ENCODE assay signal across 18 cellular contexts in the genomic region with DNA sequence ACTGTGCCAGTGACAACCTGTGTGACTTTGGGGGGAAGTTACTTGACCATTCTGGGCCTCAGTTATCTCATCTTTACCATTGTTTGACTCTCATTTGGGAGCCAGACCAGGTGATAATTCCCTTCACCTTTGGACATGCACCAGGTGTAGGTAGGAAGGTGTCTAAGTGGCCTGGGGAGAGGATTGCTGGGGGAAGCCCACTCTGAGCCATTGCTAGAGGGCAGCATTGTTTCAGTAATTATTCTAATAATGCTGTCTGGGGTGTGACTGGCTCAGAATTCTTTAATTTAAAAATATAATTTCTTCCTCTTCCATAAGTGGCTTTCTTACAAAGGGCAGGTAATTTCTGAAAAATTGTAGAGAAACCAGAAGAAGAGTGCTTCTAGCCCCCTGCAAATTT.
DNase-seq lines count a peak whose midpoint lies in the region; ATAC-seq, FAIRE-seq and TF ChIP-seq lines count a peak whose summit lies in the region.
"Had no signal": no experiment of that assay in that cellular context is flagged by ENCODE, and none has a peak within 500 bp of the region (broad histone marks: within the 10 kb centered on the region; RNA-seq: fewer than 3 reads in every experiment).

No MANE protein-coding gene starts in this region.

- H3K79me2 ChIP-seq in mammary epithelial cell (ENCODE audit: insufficient read depth, low read length), result no peaks in the 10 kb centered on the region

- no peak overlapping the region for H3K4me3 Mint-ChIP-seq in MCF 10A (ENCODE audit: unreplicated experiment)
- H3K4me3 Mint-ChIP-seq in endodermal cell, result no peak overlapping the region
- no peak overlapping the region for H3K4me3 Mint-ChIP-seq in activated CD8-positive, alpha-beta memory T cell treated with anti-CD3 and anti-CD28 coated beads, Interleukin-2, amount 10 ng/mL, durations not matched to agents 7 days and 5 days
- H3K4me3 Mint-ChIP-seq: activated naive CD4-positive, alpha-beta T cell treated with anti-CD3 and anti-CD28 coated beads for 36 hours; mesothelial cell of epicardium; stimulated activated naive B cell treated with anti-CD40 and anti-IgM and Interleukin-4, amounts not matched to agents 10 μg/mL and 1 μg/mL and 100 μg/mL, for 72 hours had no signal

- no peak for FAIRE-seq in kidney (lab: Jason Lieb, UNC)

- peaks cover 71% of the 10 kb centered on the region for H3K27me3 Mint-ChIP-seq in MCF 10A (ENCODE audit: insufficient read depth, unreplicated experiment)
- peaks cover 30% of the 10 kb centered on the region for H3K27me3 Mint-ChIP-seq in endodermal cell (ENCODE audit: insufficient read depth)
- peaks cover 7% of the 10 kb centered on the region for H3K27me3 Mint-ChIP-seq in activated CD8-positive, alpha-beta memory T cell treated with anti-CD3 and anti-CD28 coated beads, Interleukin-2, amount 10 ng/mL, durations not matched to agents 7 days and 5 days

- POLR2A ChIA-PET in MCF 10A (lab: Yijun Ruan, JAX), result no interaction called here

- no TSS peak for BruUV-seq in MCF 10A (replicated peaks; lab: Mats Ljungman, UMichigan)
- BruUV-seq in mammary epithelial cell (replicated peaks; lab: Mats Ljungman, UMichigan), result no TSS peak

- no peak overlapping the region for H3K27ac ChIP-seq in mammary epithelial cell (ENCODE audit: insufficient read depth, low read depth, low read length)
- no peak overlapping the region for H3K27ac ChIP-seq in endodermal cell (ENCODE audit: low read depth, low read length)
- H3K27ac ChIP-seq in kidney (ENCODE audit: low read depth in 2 of 2, low read length in 2 of 2), result no peak overlapping the region
- H3K27ac ChIP-seq: Peyer's patch had no signal

- no peak overlapping the region for H2AFZ ChIP-seq in mammary epithelial cell (ENCODE audit: low read depth, low read length)

- H4K20me1 ChIP-seq in mammary epithelial cell (ENCODE audit: insufficient read depth, low read length), result no peaks in the 10 kb centered on the region

- no peak overlapping the region for H3K27ac Mint-ChIP-seq in MCF 10A (ENCODE audit: low read depth, unreplicated experiment)
- H3K27ac Mint-ChIP-seq in endodermal cell, result no peak overlapping the region
- H3K27ac Mint-ChIP-seq in activated CD8-positive, alpha-beta memory T cell treated with anti-CD3 and anti-CD28 coated beads, Interleukin-2, amount 10 ng/mL, durations not matched to agents 7 days and 5 days, result no peak overlapping the region
- H3K27ac Mint-ChIP-seq: activated naive CD4-positive, alpha-beta T cell treated with anti-CD3 and anti-CD28 coated beads for 36 hours; mesothelial cell of epicardium; stimulated activated naive B cell treated with anti-CD40 and anti-IgM and Interleukin-4, amounts not matched to agents 10 μg/mL and 1 μg/mL and 100 μg/mL, for 72 hours had no signal

- H3K36me3 Mint-ChIP-seq in MCF 10A (ENCODE audit: insufficient read depth, unreplicated experiment), result no peaks in the 10 kb centered on the region
- H3K36me3 Mint-ChIP-seq in endodermal cell (ENCODE audit: low read depth), result no peaks in the 10 kb centered on the region
- H3K36me3 Mint-ChIP-seq in activated CD8-positive, alpha-beta memory T cell treated with anti-CD3 and anti-CD28 coated beads, Interleukin-2, amount 10 ng/mL, durations not matched to agents 7 days and 5 days, result no peaks in the 10 kb centered on the region
- H3K36me3 Mint-ChIP-seq: mesothelial cell of epicardium; stimulated activated naive B cell treated with anti-CD40 and anti-IgM and Interleukin-4, amounts not matched to agents 10 μg/mL and 1 μg/mL and 100 μg/mL, for 72 hours had no signal

- H3K9me3 Mint-ChIP-seq in MCF 10A (ENCODE audit: unreplicated experiment) (no peaks in the 10 kb centered on the region), endodermal cell (no peaks in the 10 kb centered on the region)
- no peaks in the 10 kb centered on the region for H3K9me3 Mint-ChIP-seq in activated CD8-positive, alpha-beta memory T cell treated with anti-CD3 and anti-CD28 coated beads, Interleukin-2, amount 10 ng/mL, durations not matched to agents 7 days and 5 days (ENCODE audit: low read depth)
- H3K9me3 Mint-ChIP-seq: activated naive CD4-positive, alpha-beta T cell treated with anti-CD3 and anti-CD28 coated beads for 36 hours had no signal

- H3K27me3 ChIP-seq in mammary epithelial cell (ENCODE audit: insufficient read depth, low read length), result no peaks in the 10 kb centered on the region
- peaks cover 16% of the 10 kb centered on the region for H3K27me3 ChIP-seq in endodermal cell (ENCODE audit: control insufficient read depth, insufficient read depth, low read length, poor library complexity, severe bottlenecking)
- H3K27me3 ChIP-seq: Peyer's patch had no signal

- no peak overlapping the region for H3K4me3 ChIP-seq in mammary epithelial cell (replicated peaks in 1 of 3; ENCODE audit: insufficient read depth in 1 of 3, low read depth in 2 of 3, low read length in 3 of 3)
- no peak overlapping the region for H3K4me3 ChIP-seq in endodermal cell (ENCODE audit: low read length)
- no peak overlapping the region for H3K4me3 ChIP-seq in kidney (ENCODE audit: low read length in 2 of 2)
- H3K4me3 ChIP-seq: Peyer's patch had no signal

- CTCF ChIA-PET in MCF 10A (lab: Yijun Ruan, JAX), result no interaction called here
- CTCF ChIA-PET in mammary epithelial cell (lab: Charles Lee; ENCODE audit: low non-redundant PET), result no interaction called here
- CTCF ChIA-PET in activated CD8-positive, alpha-beta memory T cell treated with anti-CD3 and anti-CD28 coated beads, Interleukin-2, amount 10 ng/mL, durations not matched to agents 7 days and 5 days (lab: Charles Lee), result no interaction called here

- no peaks in the 10 kb centered on the region for H3K9me3 ChIP-seq in mammary epithelial cell (replicated peaks; ENCODE audit: insufficient read depth, low read length)
- H3K9me3 ChIP-seq in endodermal cell (ENCODE audit: control insufficient read depth, low read length), result no peaks in the 10 kb centered on the region
- H3K9me3 ChIP-seq in kidney (ENCODE audit: control insufficient read depth in 1 of 2, low read length in 2 of 2), result no peaks in the 10 kb centered on the region
- H3K9me3 ChIP-seq: Peyer's patch had no signal

- ATAC-seq in GM21528 (IDR thresholded peaks at IDR 0.05; ENCODE audit: low FRiP score, unreplicated experiment), result no peak
- ATAC-seq in activated CD8-positive, alpha-beta memory T cell treated with anti-CD3 and anti-CD28 coated beads, Interleukin-2, amount 10 ng/mL, durations not matched to agents 7 days and 5 days, result no peak
- ATAC-seq: stimulated activated naive B cell treated with anti-CD40 and anti-IgM and Interleukin-4, amounts not matched to agents 10 μg/mL and 1 μg/mL and 100 μg/mL, for 72 hours had no signal

- no peak overlapping the region for H3K9ac ChIP-seq in mammary epithelial cell (ENCODE audit: insufficient read depth, low read length)
- H3K9ac ChIP-seq in endodermal cell (ENCODE audit: extremely low read depth, low read length, poor library complexity, severe bottlenecking), result no peak overlapping the region
- H3K9ac ChIP-seq in kidney (ENCODE audit: low read length in 2 of 2), result no peak overlapping the region

- H3K4me1 Mint-ChIP-seq in MCF 10A (ENCODE audit: insufficient read depth, unreplicated experiment), result no peaks in the 10 kb centered on the region
- H3K4me1 Mint-ChIP-seq in endodermal cell, result peaks cover 4% of the 10 kb centered on the region
- no peaks in the 10 kb centered on the region for H3K4me1 Mint-ChIP-seq in activated CD8-positive, alpha-beta memory T cell treated with anti-CD3 and anti-CD28 coated beads, Interleukin-2, amount 10 ng/mL, durations not matched to agents 7 days and 5 days
- H3K4me1 Mint-ChIP-seq: mesothelial cell of epicardium; stimulated activated naive B cell treated with anti-CD40 and anti-IgM and Interleukin-4, amounts not matched to agents 10 μg/mL and 1 μg/mL and 100 μg/mL, for 72 hours had no signal

- intact Hi-C loops in MCF 10A (cut with micrococcal nuclease), result loop anchor here (1.0 kb wide), 2 partner anchors 202 to 384 kb away; no protein-coding TSS in a partner anchor
- intact Hi-C loops in mammary epithelial cell (cut with micrococcal nuclease), result no loop called here
- intact Hi-C loops in kidney (cut with DNase I), result no loop called here

- no peaks in the 10 kb centered on the region for H3K4me1 ChIP-seq in mammary epithelial cell (ENCODE audit: insufficient read depth, low read length)
- no peaks in the 10 kb centered on the region for H3K4me1 ChIP-seq in endodermal cell (ENCODE audit: control insufficient read depth, insufficient read depth, low read length)
- H3K4me1 ChIP-seq in kidney (ENCODE audit: control insufficient read depth in 1 of 2, insufficient read depth in 1 of 2, low read depth in 1 of 2, low read length in 2 of 2), result no peaks in the 10 kb centered on the region
- H3K4me1 ChIP-seq: Peyer's patch had no signal

- H3K36me3 ChIP-seq in mammary epithelial cell (ENCODE audit: insufficient read depth, low read length) (no peaks in the 10 kb centered on the region), endodermal cell (ENCODE audit: control insufficient read depth, insufficient read depth, low read length) (no peaks in the 10 kb centered on the region), kidney (ENCODE audit: control insufficient read depth in 1 of 2, insufficient read depth in 2 of 2, low read length in 2 of 2) (no peaks in the 10 kb centered on the region)
- H3K36me3 ChIP-seq: Peyer's patch had no signal

- in situ Hi-C loops in mammary epithelial cell (cut with MboI; ENCODE audit: low sequenced_read_pairs in 2 of 2), result loop anchor here in 1 of 2 donors (25.0 kb wide), 1 partner anchor 774 kb away; no protein-coding TSS in a partner anchor

- DNase-seq in MCF 10A (ENCODE audit: unreplicated experiment) (peak; percentile 6), mammary epithelial cell (no peak), NCI-H69 (lab: John Stamatoyannopoulos, UW) (peak; percentile 36), endodermal cell (peak; percentile 59), kidney (no peak)
- DNase-seq in activated CD4-positive, alpha-beta T cell treated with anti-CD3 and anti-CD28 coated beads for 4 hours, result no peak
- DNase-seq in activated CD8-positive, alpha-beta memory T cell treated with anti-CD3 and anti-CD28 coated beads, Interleukin-2, amount 10 ng/mL, durations not matched to agents 7 days and 5 days, result no peak
- DNase-seq: activated CD8-positive, alpha-beta memory T cell treated with anti-CD3 and anti-CD28 coated beads for 24 hours; activated naive CD4-positive, alpha-beta T cell treated with anti-CD3 and anti-CD28 coated beads for 36 hours; C1 segment of cervical spinal cord; central memory CD4-positive, alpha-beta T cell; NCI-H1694; Peyer's patch; stimulated activated CD4-positive, alpha-beta T cell treated with anti-CD3 and anti-CD28 coated beads, Interleukin-4, amount 100 ng/mL, for 1 hour; stimulated activated naive B cell treated with anti-CD40 and anti-IgM and Interleukin-4, amounts not matched to agents 10 μg/mL and 1 μg/mL and 100 μg/mL, for 72 hours; T-helper 9 cell had no signal

- TF ChIP-seq CTCF in MCF 10A (IDR thresholded peaks at IDR 0.05; ENCODE audit: unreplicated experiment) (peak; percentile 30), mammary epithelial cell (conservative IDR thresholded peaks at IDR 0.05 in 1 of 2, IDR thresholded peaks at IDR 0.05 in 1 of 2; ENCODE audit: extremely low read depth in 1 of 2, insufficient read depth in 1 of 2, low read depth in 1 of 2, low read length in 2 of 2) (peak in 1 of 2 donors; percentile 28), endodermal cell (conservative IDR thresholded peaks at IDR 0.05) (peak; percentile 71), kidney (IDR thresholded peaks at IDR 0.05; ENCODE audit: borderline replicate concordance, extremely low read depth, insufficient read depth) (no peak)

- dilution Hi-C loops in mammary epithelial cell (cut with HindIII; ENCODE audit: low sequenced_read_pairs), result no loop called here

- no peak overlapping the region for H3K4me2 ChIP-seq in mammary epithelial cell (ENCODE audit: insufficient read depth, low read depth, low read length)

Comparison
In these comparisons a context has a peak if more than half of its experiments do, and no peak if none do; other contexts are left out.
1. DNase-seq: peak in MCF 10A (single experiment), NCI-H69 (single experiment) and endodermal cell (single experiment); none in mammary epithelial cell (single experiment), activated CD4-positive, alpha-beta T cell treated with anti-CD3 and anti-CD28 coated beads for 4 hours (0 of 2), activated CD8-positive, alpha-beta memory T cell treated with anti-CD3 and anti-CD28 coated beads, Interleukin-2, amount 10 ng/mL, durations not matched to agents 7 days and 5 days (single experiment) and kidney (single experiment).